1 cellular context compared by ENCODE assay signal in the genomic region with DNA sequence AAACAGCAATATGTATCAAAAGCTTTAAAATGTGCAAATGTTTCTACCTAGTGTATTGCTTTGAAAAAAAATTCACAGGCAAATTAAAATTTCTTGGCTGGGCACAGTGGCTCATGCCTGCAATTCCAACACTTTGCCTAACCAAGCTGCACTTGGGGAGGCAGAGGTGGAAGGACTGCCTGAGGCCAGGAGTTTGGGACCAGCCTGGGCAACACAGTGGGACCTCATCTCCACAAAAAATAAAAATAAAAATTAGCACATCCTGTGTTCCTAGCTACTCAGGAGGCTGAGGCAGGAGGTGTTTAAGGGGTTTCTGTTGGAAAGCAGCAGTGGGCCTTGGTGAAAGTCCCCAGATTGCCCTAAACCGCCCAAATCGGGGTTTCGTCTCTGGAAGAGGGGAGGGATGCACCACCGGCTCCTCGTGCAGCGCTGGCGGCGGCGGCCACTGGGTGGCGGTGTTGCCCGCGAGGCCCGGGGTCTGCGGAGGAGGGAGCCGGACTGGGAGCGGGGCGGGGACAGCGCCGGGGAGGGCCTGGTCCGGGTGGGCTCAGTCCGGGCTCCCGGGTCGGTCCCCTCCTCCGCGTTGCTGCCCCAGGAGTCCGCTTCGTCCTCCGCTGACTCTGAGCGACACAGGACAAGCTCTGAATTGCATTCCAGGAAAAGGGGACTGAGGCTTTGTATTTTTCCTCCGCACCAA.
A peak's percentile ranks its signal among the peaks of the same experiment; 100 is the strongest.
TF ChIP-seq lines count a peak whose summit lies in the region.

No MANE protein-coding gene starts in this region.

TF ChIP-seq in K562, 482 proteins besides CTCF, POLR2A, EP300 and RAD21 (continued from another document and continues in another):
- TF ChIP-seq, protein P1, sequence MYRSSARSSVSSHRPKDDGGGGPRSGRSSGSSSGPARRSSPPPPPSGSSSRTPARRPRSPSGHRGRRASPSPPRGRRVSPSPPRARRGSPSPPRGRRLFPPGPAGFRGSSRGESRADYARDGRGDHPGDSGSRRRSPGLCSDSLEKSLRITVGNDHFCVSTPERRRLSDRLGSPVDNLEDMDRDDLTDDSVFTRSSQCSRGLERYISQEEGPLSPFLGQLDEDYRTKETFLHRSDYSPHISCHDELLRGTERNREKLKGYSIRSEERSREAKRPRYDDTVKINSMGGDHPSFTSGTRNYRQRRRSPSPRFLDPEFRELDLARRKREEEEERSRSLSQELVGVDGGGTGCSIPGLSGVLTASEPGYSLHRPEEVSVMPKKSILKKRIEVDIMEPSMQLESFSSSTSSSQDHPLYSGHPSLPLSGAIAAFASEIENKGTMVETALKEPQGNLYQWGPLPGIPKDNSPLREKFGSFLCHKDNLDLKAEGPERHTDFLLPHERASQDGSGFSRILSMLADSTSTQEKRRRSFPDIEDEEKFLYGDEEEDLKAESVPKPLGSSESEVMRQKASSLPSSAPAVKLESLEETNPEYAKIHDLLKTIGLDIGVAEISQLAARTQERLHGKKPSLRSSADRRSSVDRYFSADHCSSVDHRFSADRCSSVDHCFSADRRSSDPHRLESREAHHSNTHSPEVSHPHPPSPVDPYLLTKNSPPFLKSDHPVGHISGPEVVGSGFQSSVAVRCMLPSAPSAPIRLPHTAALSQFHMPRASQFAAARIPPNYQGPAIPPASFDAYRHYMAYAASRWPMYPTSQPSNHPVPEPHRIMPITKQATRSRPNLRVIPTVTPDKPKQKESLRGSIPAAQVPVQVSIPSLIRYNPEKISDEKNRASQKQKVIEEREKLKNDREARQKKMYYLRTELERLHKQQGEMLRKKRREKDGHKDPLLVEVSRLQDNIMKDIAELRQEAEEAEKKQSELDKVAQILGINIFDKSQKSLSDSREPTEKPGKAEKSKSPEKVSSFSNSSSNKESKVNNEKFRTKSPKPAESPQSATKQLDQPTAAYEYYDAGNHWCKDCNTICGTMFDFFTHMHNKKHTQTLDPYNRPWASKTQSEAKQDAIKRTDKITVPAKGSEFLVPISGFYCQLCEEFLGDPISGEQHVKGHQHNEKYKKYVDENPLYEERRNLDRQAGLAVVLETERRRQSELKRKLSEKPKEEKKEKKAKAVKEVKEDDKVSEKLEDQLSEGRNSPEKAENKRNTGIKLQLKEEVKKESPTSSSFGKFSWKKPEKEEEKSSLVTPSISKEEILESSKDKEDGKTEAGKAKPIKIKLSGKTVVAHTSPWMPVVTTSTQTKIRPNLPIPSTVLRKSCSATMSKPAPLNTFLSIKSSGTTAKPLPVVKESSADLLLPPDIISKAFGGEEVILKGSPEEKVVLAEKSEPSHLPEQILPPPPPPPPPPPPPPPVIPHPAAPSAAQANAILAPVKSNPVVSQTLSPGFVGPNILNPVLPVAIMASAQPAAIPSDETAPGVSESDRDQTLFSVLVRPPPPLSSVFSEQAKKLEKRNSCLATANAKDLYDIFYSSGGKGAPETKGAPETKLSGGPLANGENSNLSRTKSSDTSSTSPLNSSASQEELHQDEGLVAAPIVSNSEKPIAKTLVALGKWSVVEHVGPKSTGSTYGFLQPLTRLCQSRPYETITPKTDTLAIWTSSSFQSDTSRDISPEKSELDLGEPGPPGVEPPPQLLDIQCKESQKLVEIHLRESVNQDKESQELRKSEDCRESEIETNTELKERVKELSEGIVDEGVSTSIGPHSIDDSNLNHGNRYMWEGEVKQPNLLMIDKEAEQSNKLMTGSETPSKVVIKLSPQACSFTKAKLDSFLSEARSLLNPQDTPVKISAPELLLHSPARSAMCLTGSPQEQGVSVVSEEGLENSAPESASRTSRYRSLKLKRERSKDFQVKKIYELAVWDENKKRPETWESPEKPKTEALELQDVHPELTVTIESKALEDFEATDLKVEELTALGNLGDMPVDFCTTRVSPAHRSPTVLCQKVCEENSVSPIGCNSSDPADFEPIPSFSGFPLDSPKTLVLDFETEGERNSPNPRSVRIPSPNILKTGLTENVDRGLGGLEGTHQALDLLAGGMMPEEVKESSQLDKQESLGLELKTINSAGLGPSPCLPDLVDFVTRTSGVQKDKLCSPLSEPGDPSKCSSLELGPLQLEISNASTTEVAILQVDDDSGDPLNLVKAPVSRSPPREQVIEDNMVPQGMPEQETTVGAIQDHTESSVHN (IDR thresholded peaks at IDR 0.05; ENCODE audit: borderline replicate concordance in 1 of 2, low read depth in 1 of 2) = no peak
- TF ChIP-seq ZNF354B (CRISPR knock-in tag; IDR thresholded peaks at IDR 0.05) = no peak
- TF ChIP-seq ZNF24 (IDR thresholded peaks at IDR 0.05) = no peak
- no peak for TF ChIP-seq GATAD2B (IDR thresholded peaks at IDR 0.05; ENCODE audit: borderline replicate concordance)
- no peak for TF ChIP-seq PURB (CRISPR knock-in tag; IDR thresholded peaks at IDR 0.05; ENCODE audit: low read depth)
- TF ChIP-seq ZBTB7A (IDR thresholded peaks at IDR 0.05; ENCODE audit: borderline replicate concordance, control insufficient read depth, low read depth, low read length) = peak; percentile 61; the same call in 1 of the 2 replicates
- TF ChIP-seq, protein P2, sequence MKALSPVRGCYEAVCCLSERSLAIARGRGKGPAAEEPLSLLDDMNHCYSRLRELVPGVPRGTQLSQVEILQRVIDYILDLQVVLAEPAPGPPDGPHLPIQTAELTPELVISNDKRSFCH (CRISPR knock-in tag; IDR thresholded peaks at IDR 0.05) = no peak
- TF ChIP-seq, protein P2 (tag; IDR thresholded peaks at IDR 0.05) = no peak
- TF ChIP-seq, protein P3, sequence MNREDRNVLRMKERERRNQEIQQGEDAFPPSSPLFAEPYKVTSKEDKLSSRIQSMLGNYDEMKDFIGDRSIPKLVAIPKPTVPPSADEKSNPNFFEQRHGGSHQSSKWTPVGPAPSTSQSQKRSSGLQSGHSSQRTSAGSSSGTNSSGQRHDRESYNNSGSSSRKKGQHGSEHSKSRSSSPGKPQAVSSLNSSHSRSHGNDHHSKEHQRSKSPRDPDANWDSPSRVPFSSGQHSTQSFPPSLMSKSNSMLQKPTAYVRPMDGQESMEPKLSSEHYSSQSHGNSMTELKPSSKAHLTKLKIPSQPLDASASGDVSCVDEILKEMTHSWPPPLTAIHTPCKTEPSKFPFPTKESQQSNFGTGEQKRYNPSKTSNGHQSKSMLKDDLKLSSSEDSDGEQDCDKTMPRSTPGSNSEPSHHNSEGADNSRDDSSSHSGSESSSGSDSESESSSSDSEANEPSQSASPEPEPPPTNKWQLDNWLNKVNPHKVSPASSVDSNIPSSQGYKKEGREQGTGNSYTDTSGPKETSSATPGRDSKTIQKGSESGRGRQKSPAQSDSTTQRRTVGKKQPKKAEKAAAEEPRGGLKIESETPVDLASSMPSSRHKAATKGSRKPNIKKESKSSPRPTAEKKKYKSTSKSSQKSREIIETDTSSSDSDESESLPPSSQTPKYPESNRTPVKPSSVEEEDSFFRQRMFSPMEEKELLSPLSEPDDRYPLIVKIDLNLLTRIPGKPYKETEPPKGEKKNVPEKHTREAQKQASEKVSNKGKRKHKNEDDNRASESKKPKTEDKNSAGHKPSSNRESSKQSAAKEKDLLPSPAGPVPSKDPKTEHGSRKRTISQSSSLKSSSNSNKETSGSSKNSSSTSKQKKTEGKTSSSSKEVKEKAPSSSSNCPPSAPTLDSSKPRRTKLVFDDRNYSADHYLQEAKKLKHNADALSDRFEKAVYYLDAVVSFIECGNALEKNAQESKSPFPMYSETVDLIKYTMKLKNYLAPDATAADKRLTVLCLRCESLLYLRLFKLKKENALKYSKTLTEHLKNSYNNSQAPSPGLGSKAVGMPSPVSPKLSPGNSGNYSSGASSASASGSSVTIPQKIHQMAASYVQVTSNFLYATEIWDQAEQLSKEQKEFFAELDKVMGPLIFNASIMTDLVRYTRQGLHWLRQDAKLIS (CRISPR knock-in tag; IDR thresholded peaks at IDR 0.05) = no peak
- TF ChIP-seq, protein P4, sequence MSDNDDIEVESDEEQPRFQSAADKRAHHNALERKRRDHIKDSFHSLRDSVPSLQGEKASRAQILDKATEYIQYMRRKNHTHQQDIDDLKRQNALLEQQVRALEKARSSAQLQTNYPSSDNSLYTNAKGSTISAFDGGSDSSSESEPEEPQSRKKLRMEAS (CRISPR knock-in tag; IDR thresholded peaks at IDR 0.05) = no peak
- no peak for TF ChIP-seq SMARCB1 (IDR thresholded peaks at IDR 0.05; ENCODE audit: insufficient read length, low read depth)
- TF ChIP-seq, protein P5, sequence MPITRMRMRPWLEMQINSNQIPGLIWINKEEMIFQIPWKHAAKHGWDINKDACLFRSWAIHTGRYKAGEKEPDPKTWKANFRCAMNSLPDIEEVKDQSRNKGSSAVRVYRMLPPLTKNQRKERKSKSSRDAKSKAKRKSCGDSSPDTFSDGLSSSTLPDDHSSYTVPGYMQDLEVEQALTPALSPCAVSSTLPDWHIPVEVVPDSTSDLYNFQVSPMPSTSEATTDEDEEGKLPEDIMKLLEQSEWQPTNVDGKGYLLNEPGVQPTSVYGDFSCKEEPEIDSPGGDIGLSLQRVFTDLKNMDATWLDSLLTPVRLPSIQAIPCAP (CRISPR knock-in tag; IDR thresholded peaks at IDR 0.05; ENCODE audit: borderline replicate concordance) = no peak
- no peak for TF ChIP-seq NFRKB (IDR thresholded peaks at IDR 0.05; ENCODE audit: low read depth)
- TF ChIP-seq MYC (IDR thresholded peaks at IDR 0.05; ENCODE audit: low read depth, low read length) = no peak
- no peak for TF ChIP-seq MYC (CRISPR knock-in tag; IDR thresholded peaks at IDR 0.05; ENCODE audit: borderline replicate concordance, low read depth)
- TF ChIP-seq, protein P6, sequence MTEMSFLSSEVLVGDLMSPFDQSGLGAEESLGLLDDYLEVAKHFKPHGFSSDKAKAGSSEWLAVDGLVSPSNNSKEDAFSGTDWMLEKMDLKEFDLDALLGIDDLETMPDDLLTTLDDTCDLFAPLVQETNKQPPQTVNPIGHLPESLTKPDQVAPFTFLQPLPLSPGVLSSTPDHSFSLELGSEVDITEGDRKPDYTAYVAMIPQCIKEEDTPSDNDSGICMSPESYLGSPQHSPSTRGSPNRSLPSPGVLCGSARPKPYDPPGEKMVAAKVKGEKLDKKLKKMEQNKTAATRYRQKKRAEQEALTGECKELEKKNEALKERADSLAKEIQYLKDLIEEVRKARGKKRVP (CRISPR knock-in tag; IDR thresholded peaks at IDR 0.05) = no peak
- no peak for TF ChIP-seq CBFB (CRISPR knock-in tag; IDR thresholded peaks at IDR 0.05)
- no peak for TF ChIP-seq TGIF2 (CRISPR knock-in tag; IDR thresholded peaks at IDR 0.05)
- TF ChIP-seq TAF1 (IDR thresholded peaks at IDR 0.05; ENCODE audit: control insufficient read depth, extremely low read depth, insufficient read depth, low read length, severe bottlenecking) = no peak
- TF ChIP-seq, protein P7, sequence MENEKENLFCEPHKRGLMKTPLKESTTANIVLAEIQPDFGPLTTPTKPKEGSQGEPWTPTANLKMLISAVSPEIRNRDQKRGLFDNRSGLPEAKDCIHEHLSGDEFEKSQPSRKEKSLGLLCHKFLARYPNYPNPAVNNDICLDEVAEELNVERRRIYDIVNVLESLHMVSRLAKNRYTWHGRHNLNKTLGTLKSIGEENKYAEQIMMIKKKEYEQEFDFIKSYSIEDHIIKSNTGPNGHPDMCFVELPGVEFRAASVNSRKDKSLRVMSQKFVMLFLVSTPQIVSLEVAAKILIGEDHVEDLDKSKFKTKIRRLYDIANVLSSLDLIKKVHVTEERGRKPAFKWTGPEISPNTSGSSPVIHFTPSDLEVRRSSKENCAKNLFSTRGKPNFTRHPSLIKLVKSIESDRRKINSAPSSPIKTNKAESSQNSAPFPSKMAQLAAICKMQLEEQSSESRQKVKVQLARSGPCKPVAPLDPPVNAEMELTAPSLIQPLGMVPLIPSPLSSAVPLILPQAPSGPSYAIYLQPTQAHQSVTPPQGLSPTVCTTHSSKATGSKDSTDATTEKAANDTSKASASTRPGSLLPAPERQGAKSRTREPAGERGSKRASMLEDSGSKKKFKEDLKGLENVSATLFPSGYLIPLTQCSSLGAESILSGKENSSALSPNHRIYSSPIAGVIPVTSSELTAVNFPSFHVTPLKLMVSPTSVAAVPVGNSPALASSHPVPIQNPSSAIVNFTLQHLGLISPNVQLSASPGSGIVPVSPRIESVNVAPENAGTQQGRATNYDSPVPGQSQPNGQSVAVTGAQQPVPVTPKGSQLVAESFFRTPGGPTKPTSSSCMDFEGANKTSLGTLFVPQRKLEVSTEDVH (IDR thresholded peaks at IDR 0.05; ENCODE audit: low read depth, partially characterized antibody) = no peak
- TF ChIP-seq ZNF311 (CRISPR knock-in tag; IDR thresholded peaks at IDR 0.05) = no peak
- TF ChIP-seq KDM5B (IDR thresholded peaks at IDR 0.05; ENCODE audit: insufficient replicate concordance, low read depth, low read length) = no peak
- TF ChIP-seq HNRNPK (IDR thresholded peaks at IDR 0.05; ENCODE audit: low read depth, low read length, poor library complexity, severe bottlenecking) = no peak
- TF ChIP-seq, protein P8, sequence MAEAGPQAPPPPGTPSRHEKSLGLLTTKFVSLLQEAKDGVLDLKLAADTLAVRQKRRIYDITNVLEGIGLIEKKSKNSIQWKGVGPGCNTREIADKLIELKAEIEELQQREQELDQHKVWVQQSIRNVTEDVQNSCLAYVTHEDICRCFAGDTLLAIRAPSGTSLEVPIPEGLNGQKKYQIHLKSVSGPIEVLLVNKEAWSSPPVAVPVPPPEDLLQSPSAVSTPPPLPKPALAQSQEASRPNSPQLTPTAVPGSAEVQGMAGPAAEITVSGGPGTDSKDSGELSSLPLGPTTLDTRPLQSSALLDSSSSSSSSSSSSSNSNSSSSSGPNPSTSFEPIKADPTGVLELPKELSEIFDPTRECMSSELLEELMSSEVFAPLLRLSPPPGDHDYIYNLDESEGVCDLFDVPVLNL (CRISPR knock-in tag; IDR thresholded peaks at IDR 0.05; ENCODE audit: low read depth) = no peak
